ENCODE assay signal across 16 cellular contexts in genomic region chr11:127454856-127455255, GRCh38.
DNase-seq lines count a peak whose midpoint lies in the region; TF ChIP-seq lines count a peak whose summit lies in the region.
"Had no signal": no experiment of that assay in that cellular context is flagged by ENCODE, and none has a peak within 500 bp of the region (broad histone marks: within the 10 kb centered on the region; RNA-seq: fewer than 3 reads in every experiment).

No MANE protein-coding gene starts in this region.

- no peaks in the 10 kb centered on the region for H3K9me2 ChIP-seq in hepatocyte (replicated peaks; ENCODE audit: insufficient read depth)

- no peak overlapping the region for H2AFZ ChIP-seq in hepatocyte

- intact Hi-C loops in tibial artery (cut with DNase I; ENCODE audit: low total_unique reads): no loop called here

- 24% methylated on average over 4 of the region's 4 CpGs for WGBS in hepatocyte (ENCODE audit: low lambda C conversion rate, missing lambda C conversion rate)

- no peaks in the 10 kb centered on the region for H4K20me1 ChIP-seq in hepatocyte (ENCODE audit: insufficient read depth, poor library complexity, severe bottlenecking)

- H3K27ac ChIP-seq in hepatocyte: no peak overlapping the region
- H3K27ac ChIP-seq in tibial artery: no peak overlapping the region
- H3K27ac ChIP-seq: RWPE1, stomach had no signal

- no peak overlapping the region for H3K4me2 ChIP-seq in hepatocyte

- no peak overlapping the region for H3K4me3 ChIP-seq in hepatocyte
- H3K4me3 ChIP-seq in tibial artery: no peak overlapping the region
- H3K4me3 ChIP-seq: HAP-1, stomach had no signal

- H3K27me3 ChIP-seq in hepatocyte (no peaks in the 10 kb centered on the region), tibial artery (no peaks in the 10 kb centered on the region)
- H3K27me3 ChIP-seq: stomach had no signal

- H3K9me3 ChIP-seq in hepatocyte (ENCODE audit: low read depth): no peaks in the 10 kb centered on the region
- H3K9me3 ChIP-seq in tibial artery: no peaks in the 10 kb centered on the region
- H3K9me3 ChIP-seq: HAP-1, stomach had no signal

- peak; percentile 84 for DNase-seq in COLO668 (lab: John Stamatoyannopoulos, UW; ENCODE audit: unreplicated experiment)
- DNase-seq in M059J (ENCODE audit: low read depth): peak; percentile 1
- peak; percentile 75 for DNase-seq in NCI-H345 (lab: John Stamatoyannopoulos, UW)
- peak; percentile 34 for DNase-seq in hepatocyte (ENCODE audit: low spot score)
- DNase-seq in stimulated activated CD4-positive, alpha-beta T cell treated with anti-CD3 and anti-CD28 coated beads, Interleukin-1b, Interleukin-23, amount 100 ng/mL, for 48 hours: no peak
- no peak for DNase-seq in activated effector memory CD4-positive, alpha-beta T cell treated with anti-CD3 and anti-CD28 coated beads, Interleukin-2, amount 50 U/mL, for 16 hours
- DNase-seq in tibial artery: no peak
- DNase-seq in midbrain (lab: John Stamatoyannopoulos, UW): no peak
- DNase-seq: activated naive CD8-positive, alpha-beta T cell treated with anti-CD3 and anti-CD28 coated beads for 36 hours; caudate nucleus; effector memory CD4-positive, alpha-beta T cell; KG1; NCI-H524 treated with DMSO at 0.1 percent for 48 hours; stomach had no signal

- no peaks in the 10 kb centered on the region for H3K36me3 ChIP-seq in hepatocyte (replicated peaks; ENCODE audit: insufficient read depth, low read depth)
- H3K36me3 ChIP-seq in tibial artery: no peaks in the 10 kb centered on the region
- H3K36me3 ChIP-seq: HAP-1, stomach had no signal

- H3K79me2 ChIP-seq in hepatocyte: no peaks in the 10 kb centered on the region

- H3K4me1 ChIP-seq in hepatocyte (ENCODE audit: insufficient read depth) (peaks cover 4% of the 10 kb centered on the region), tibial artery (no peaks in the 10 kb centered on the region)
- H3K4me1 ChIP-seq: HAP-1, stomach had no signal

- TF ChIP-seq CTCF in hepatocyte (IDR thresholded peaks at IDR 0.05; ENCODE audit: poor library complexity) (no peak), tibial artery (IDR thresholded peaks at IDR 0.05) (no peak)

Comparison
In these comparisons a context has a peak if more than half of its experiments do, and no peak if none do; other contexts are left out.
1. DNase-seq: peak in COLO668 (single experiment), M059J (single experiment), NCI-H345 (single experiment) and hepatocyte (single experiment); none in stimulated activated CD4-positive, alpha-beta T cell treated with anti-CD3 and anti-CD28 coated beads, Interleukin-1b, Interleukin-23, amount 100 ng/mL, for 48 hours (single experiment), activated effector memory CD4-positive, alpha-beta T cell treated with anti-CD3 and anti-CD28 coated beads, Interleukin-2, amount 50 U/mL, for 16 hours (single experiment), tibial artery (0 of 2) and midbrain (single experiment).